ENCODE assay signal across 22 cellular contexts in genomic region chr10:23521735-23522134, GRCh38.
"Had no signal": no experiment of that assay in that cellular context is flagged by ENCODE, and none has a peak within 500 bp of the region (broad histone marks: within the 10 kb centered on the region; RNA-seq: fewer than 3 reads in every experiment).

No MANE protein-coding gene starts in this region.

- H3K36me3 ChIP-seq: breast epithelium, colonic mucosa had no signal

- H3K4me3 Mint-ChIP-seq: activated CD8-positive, alpha-beta T cell treated with anti-CD3 and anti-CD28 coated beads, Interleukin-2, amount 10 ng/mL, durations not matched to agents 7 days and 5 days; activated naive CD4-positive, alpha-beta T cell treated with anti-CD3 and anti-CD28 coated beads, Interleukin-2, amount 50 U/mL, for 24 hours; T-cell had no signal

- H3K27me3 Mint-ChIP-seq: activated naive CD4-positive, alpha-beta T cell treated with anti-CD3 and anti-CD28 coated beads, Interleukin-2, amount 50 U/mL, for 24 hours had no signal

- H3K36me3 Mint-ChIP-seq: activated naive CD4-positive, alpha-beta T cell treated with anti-CD3 and anti-CD28 coated beads, Interleukin-2, amount 50 U/mL, for 24 hours; T-cell had no signal

- H3K9me3 ChIP-seq: breast epithelium, colonic mucosa had no signal

- H3K4me3 ChIP-seq: breast epithelium, colonic mucosa had no signal

- H3K27ac Mint-ChIP-seq: activated CD8-positive, alpha-beta T cell treated with anti-CD3 and anti-CD28 coated beads, Interleukin-2, amount 10 ng/mL, durations not matched to agents 7 days and 5 days; activated naive CD4-positive, alpha-beta T cell treated with anti-CD3 and anti-CD28 coated beads, Interleukin-2, amount 50 U/mL, for 24 hours; T-cell had no signal

- H3K27me3 ChIP-seq: breast epithelium, colonic mucosa had no signal

- ATAC-seq: activated CD4-positive, CD25-positive, alpha-beta regulatory T cell treated with anti-CD3 and anti-CD28 coated beads, Interleukin-2, amount 50 U/mL, for 24 hours; activated CD8-positive, alpha-beta T cell treated with anti-CD3 and anti-CD28 coated beads, Interleukin-2, amount 10 ng/mL, durations not matched to agents 7 days and 5 days; T-cell had no signal

- H3K27ac ChIP-seq: breast epithelium, colonic mucosa, VCaP had no signal

- H3K4me1 Mint-ChIP-seq: T-cell had no signal

- H3K4me1 ChIP-seq: breast epithelium, colonic mucosa had no signal

- DNase-seq: activated CD4-positive, alpha-beta T cell treated with anti-CD3 and anti-CD28 coated beads for 4 hours; activated CD8-positive, alpha-beta memory T cell treated with anti-CD3 and anti-CD28 coated beads, Interleukin-2, amount 50 U/mL, for 48 hours; activated CD8-positive, alpha-beta T cell treated with anti-CD3 and anti-CD28 coated beads, Interleukin-2, amount 10 ng/mL, durations not matched to agents 7 days and 5 days; activated T-cell treated with anti-CD3 and anti-CD28 coated beads, Interleukin-2, amount 50 U/mL, for 1 hour; aorta; caudate nucleus; colonic mucosa; KBM-7; MV-4-11; NCI-H1092 treated with DMSO at 0.1 percent for 48 hours; NCI-H1436; NCI-H1694 treated with DMSO at 0.1 percent for 48 hours; NCI-H2081; NCI-H510A treated with DMSO at 0.1 percent for 48 hours; NCI-H69; SHP77 treated with DMSO at 0.1 percent for 48 hours; T-cell; T-helper 2 cell had no signal

- H3K9me3 Mint-ChIP-seq: activated naive CD4-positive, alpha-beta T cell treated with anti-CD3 and anti-CD28 coated beads, Interleukin-2, amount 50 U/mL, for 24 hours; T-cell had no signal
